ENCODE assay signal across 8 cellular contexts in genomic region chr11:130916238-130916855, GRCh38. TPM values are rescaled to one million over a fixed set of nuclear protein-coding genes. Genes with fewer than 3 reads are reported as not detected.
DNase-seq lines count a peak whose midpoint lies in the region; ATAC-seq and TF ChIP-seq lines count a peak whose summit lies in the region.

A gene with protein sequence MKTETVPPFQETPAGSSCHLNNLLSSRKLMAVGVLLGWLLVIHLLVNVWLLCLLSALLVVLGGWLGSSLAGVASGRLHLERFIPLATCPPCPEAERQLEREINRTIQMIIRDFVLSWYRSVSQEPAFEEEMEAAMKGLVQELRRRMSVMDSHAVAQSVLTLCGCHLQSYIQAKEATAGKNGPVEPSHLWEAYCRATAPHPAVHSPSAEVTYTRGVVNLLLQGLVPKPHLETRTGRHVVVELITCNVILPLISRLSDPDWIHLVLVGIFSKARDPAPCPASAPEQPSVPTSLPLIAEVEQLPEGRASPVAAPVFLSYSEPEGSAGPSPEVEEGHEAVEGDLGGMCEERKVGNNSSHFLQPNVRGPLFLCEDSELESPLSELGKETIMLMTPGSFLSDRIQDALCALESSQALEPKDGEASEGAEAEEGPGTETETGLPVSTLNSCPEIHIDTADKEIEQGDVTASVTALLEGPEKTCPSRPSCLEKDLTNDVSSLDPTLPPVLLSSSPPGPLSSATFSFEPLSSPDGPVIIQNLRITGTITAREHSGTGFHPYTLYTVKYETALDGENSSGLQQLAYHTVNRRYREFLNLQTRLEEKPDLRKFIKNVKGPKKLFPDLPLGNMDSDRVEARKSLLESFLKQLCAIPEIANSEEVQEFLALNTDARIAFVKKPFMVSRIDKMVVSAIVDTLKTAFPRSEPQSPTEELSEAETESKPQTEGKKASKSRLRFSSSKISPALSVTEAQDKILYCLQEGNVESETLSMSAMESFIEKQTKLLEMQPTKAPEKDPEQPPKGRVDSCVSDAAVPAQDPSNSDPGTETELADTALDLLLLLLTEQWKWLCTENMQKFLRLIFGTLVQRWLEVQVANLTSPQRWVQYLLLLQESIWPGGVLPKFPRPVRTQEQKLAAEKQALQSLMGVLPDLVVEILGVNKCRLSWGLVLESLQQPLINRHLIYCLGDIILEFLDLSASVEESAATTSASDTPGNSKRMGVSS (minus strand): TSS chr11:130916479. CDS start chr11:130915939, 540 bp downstream.

- TF ChIP-seq CTCF in CD8-positive, alpha-beta T cell (IDR thresholded peaks at IDR 0.05) = peak; percentile 94
- peak; percentile 99 for TF ChIP-seq CTCF in lower lobe of right lung (IDR thresholded peaks at IDR 0.05)

- H3K27me3 Mint-ChIP-seq in CD8-positive, alpha-beta T cell (ENCODE audit: low read depth) = peaks cover 11% of the 10 kb centered on the region
- H3K27me3 Mint-ChIP-seq in activated CD8-positive, alpha-beta T cell treated with anti-CD3 and anti-CD28 coated beads, Interleukin-2, amount 10 ng/mL, durations not matched to agents 7 days and 5 days (ENCODE audit: low read depth) = peaks cover 2% of the 10 kb centered on the region

- 1% methylated on average over 72 of the region's 72 CpGs for WGBS in ectodermal cell, 2 experiments

- intact Hi-C loops in CD8-positive, alpha-beta T cell (cut with DNase I, micrococcal nuclease) = loop anchor here (1.0 to 10.0 kb wide), 9 partner anchors 599 to 1634 kb away; partner anchors contain the start of genes APLP2 (in 1 of the 2), NFRKB (in 1 of the 2) and PRDM10 (in 1 of the 2)
- intact Hi-C loops in lower lobe of right lung (cut with DNase I) = no loop called here

- H3K27me3 ChIP-seq in CD8-positive, alpha-beta T cell (ENCODE audit: insufficient read depth, low read length) = no peaks in the 10 kb centered on the region
- H3K27me3 ChIP-seq in ectodermal cell (ENCODE audit: control insufficient read depth, insufficient read depth, low read length, poor library complexity, severe bottlenecking) (peaks cover 12% of the 10 kb centered on the region), lower lobe of right lung (ENCODE audit: low read depth) (no peaks in the 10 kb centered on the region)

- peak; percentile 99 for ATAC-seq in CD8-positive, alpha-beta T cell
- ATAC-seq in GM19395 (IDR thresholded peaks at IDR 0.05; ENCODE audit: unreplicated experiment) (peak; percentile 96), HG03558 (IDR thresholded peaks at IDR 0.05; ENCODE audit: extremely low read depth, unreplicated experiment) (peak; percentile 99), lower lobe of right lung (peak; percentile 100)
- peak; percentile 100 for ATAC-seq in activated CD8-positive, alpha-beta T cell treated with anti-CD3 and anti-CD28 coated beads, Interleukin-2, amount 10 ng/mL, durations not matched to agents 7 days and 5 days

- peaks cover 22% of the 10 kb centered on the region for H3K9me3 ChIP-seq in CD8-positive, alpha-beta T cell (ENCODE audit: low read length)
- H3K9me3 ChIP-seq in ectodermal cell (ENCODE audit: control insufficient read depth, low read length) (no peaks in the 10 kb centered on the region), lower lobe of right lung (no peaks in the 10 kb centered on the region)

- H3K4me3 Mint-ChIP-seq in CD8-positive, alpha-beta T cell = peak within 1 kb of the TSS; percentile 87
- peak within 1 kb of the TSS; percentile 83 for H3K4me3 Mint-ChIP-seq in activated CD8-positive, alpha-beta T cell treated with anti-CD3 and anti-CD28 coated beads, Interleukin-2, amount 10 ng/mL, durations not matched to agents 7 days and 5 days

- H3K36me3 ChIP-seq in CD8-positive, alpha-beta T cell (ENCODE audit: insufficient read depth, low read length) = no peaks in the 10 kb centered on the region
- H3K36me3 ChIP-seq in ectodermal cell (ENCODE audit: control insufficient read depth, insufficient read depth, low read length) (no peaks in the 10 kb centered on the region), lower lobe of right lung (peaks cover 36% of the 10 kb centered on the region)

- H3K4me1 ChIP-seq in CD8-positive, alpha-beta T cell (ENCODE audit: insufficient read depth, low read length) = peaks cover 15% of the 10 kb centered on the region
- H3K4me1 ChIP-seq in ectodermal cell (ENCODE audit: control insufficient read depth, insufficient read depth, low read length) = peaks cover 9% of the 10 kb centered on the region
- peaks cover 34% of the 10 kb centered on the region for H3K4me1 ChIP-seq in lower lobe of right lung

- H3K36me3 Mint-ChIP-seq in CD8-positive, alpha-beta T cell = peaks cover 46% of the 10 kb centered on the region
- peaks cover 42% of the 10 kb centered on the region for H3K36me3 Mint-ChIP-seq in activated CD8-positive, alpha-beta T cell treated with anti-CD3 and anti-CD28 coated beads, Interleukin-2, amount 10 ng/mL, durations not matched to agents 7 days and 5 days (ENCODE audit: low read depth)

- H3K4me3 ChIP-seq in CD8-positive, alpha-beta T cell (ENCODE audit: low read depth, low read length) = peak within 1 kb of the TSS; percentile 53
- H3K4me3 ChIP-seq in ectodermal cell (ENCODE audit: insufficient read depth, low read depth, low read length) (peak within 1 kb of the TSS; percentile 89), lower lobe of right lung (peak within 1 kb of the TSS; percentile 75)

- POLR2A ChIA-PET in CD8-positive, alpha-beta T cell (lab: Charles Lee) = interaction anchor here (0.8 to 1.2 kb wide), 4 partner anchors 9 to 1022 kb away, joined by 3 to 4 read pairs (median 4); no protein-coding TSS in a partner anchor
- POLR2A ChIA-PET in activated CD8-positive, alpha-beta T cell treated with anti-CD3 and anti-CD28 coated beads, Interleukin-2, amount 10 ng/mL, durations not matched to agents 7 days and 5 days (lab: Charles Lee) = interaction anchor here (0.6 to 1.5 kb wide), 3 partner anchors 9 to 16 kb away, joined by 3 to 4 read pairs (median 3); no protein-coding TSS in a partner anchor

- CTCF ChIA-PET in CD8-positive, alpha-beta T cell (lab: Charles Lee) = interaction anchor here (1.0 to 2.8 kb wide), 13 partner anchors 10 to 909 kb away, joined by 3 to 10 read pairs (median 5); no protein-coding TSS in a partner anchor
- CTCF ChIA-PET in activated CD8-positive, alpha-beta T cell treated with anti-CD3 and anti-CD28 coated beads, Interleukin-2, amount 10 ng/mL, durations not matched to agents 7 days and 5 days (lab: Charles Lee) = interaction anchor here (0.6 to 4.9 kb wide), 24 partner anchors 9 to 758 kb away, joined by 3 to 34 read pairs (median 6); no protein-coding TSS in a partner anchor

- peaks cover 19% of the 10 kb centered on the region for H3K9me3 Mint-ChIP-seq in CD8-positive, alpha-beta T cell
- no peaks in the 10 kb centered on the region for H3K9me3 Mint-ChIP-seq in activated CD8-positive, alpha-beta T cell treated with anti-CD3 and anti-CD28 coated beads, Interleukin-2, amount 10 ng/mL, durations not matched to agents 7 days and 5 days (ENCODE audit: insufficient read depth)

- H3K4me1 Mint-ChIP-seq in CD8-positive, alpha-beta T cell (ENCODE audit: low read depth) = peaks cover 34% of the 10 kb centered on the region
- peaks cover 28% of the 10 kb centered on the region for H3K4me1 Mint-ChIP-seq in activated CD8-positive, alpha-beta T cell treated with anti-CD3 and anti-CD28 coated beads, Interleukin-2, amount 10 ng/mL, durations not matched to agents 7 days and 5 days (ENCODE audit: low read depth)

- peak within 1 kb of the TSS; percentile 74 for H3K27ac ChIP-seq in CD8-positive, alpha-beta T cell (ENCODE audit: low read depth, low read length)
- H3K27ac ChIP-seq in ectodermal cell (ENCODE audit: insufficient read depth, low read depth, low read length, poor library complexity, severe bottlenecking) (no peak within 1 kb of the TSS), lower lobe of right lung (peak within 1 kb of the TSS; percentile 92)

- DNase-seq in CD8-positive, alpha-beta T cell = peak; percentile 84 to 92 (median 88)
- peak; percentile 90 for DNase-seq in NCI-H774 (lab: John Stamatoyannopoulos, UW)
- DNase-seq in activated CD8-positive, alpha-beta T cell treated with anti-CD3 and anti-CD28 coated beads, Interleukin-2, amount 10 ng/mL, durations not matched to agents 7 days and 5 days = peak; percentile 91
- peak; percentile 95 for DNase-seq in lower lobe of right lung
- peak; percentile 81 to 87 (median 82) for DNase-seq in stimulated activated CD4-positive, alpha-beta T cell treated with anti-CD3 and anti-CD28 coated beads, TNF-alpha, amount 100 ng/mL, for 24 hours (ENCODE audit: low read depth in 3 of 3)

- H3K27ac Mint-ChIP-seq in CD8-positive, alpha-beta T cell = peak within 1 kb of the TSS; percentile 91
- peak within 1 kb of the TSS; percentile 84 for H3K27ac Mint-ChIP-seq in activated CD8-positive, alpha-beta T cell treated with anti-CD3 and anti-CD28 coated beads, Interleukin-2, amount 10 ng/mL, durations not matched to agents 7 days and 5 days

RNA-seq across cellular contexts. Expression of the gene that starts here (rescaled TPM):
- total RNA-seq in CD8-positive, alpha-beta T cell = 10 to 100 TPM; 31.7 to 36.7 TPM
- total RNA-seq in activated CD8-positive, alpha-beta T cell treated with anti-CD3 and anti-CD28 coated beads, Interleukin-2, amount 10 ng/mL, durations not matched to agents 7 days and 5 days = 10 to 100 TPM; 40.7 to 41.0 TPM
- polyA plus RNA-seq in ectodermal cell (2013, experiment 1 of 4) = 28.1 TPM
- polyA plus RNA-seq in ectodermal cell (2013, experiment 2 of 4) = 36.9 TPM
- 22.0 TPM for polyA plus RNA-seq in ectodermal cell (2013, experiment 3 of 4)
- polyA plus RNA-seq in ectodermal cell (2013, experiment 4 of 4) = 27.0 TPM
- 67.4 TPM for total RNA-seq in lower lobe of right lung
